ENCODE assay signal across 9 cellular contexts in the genomic region with DNA sequence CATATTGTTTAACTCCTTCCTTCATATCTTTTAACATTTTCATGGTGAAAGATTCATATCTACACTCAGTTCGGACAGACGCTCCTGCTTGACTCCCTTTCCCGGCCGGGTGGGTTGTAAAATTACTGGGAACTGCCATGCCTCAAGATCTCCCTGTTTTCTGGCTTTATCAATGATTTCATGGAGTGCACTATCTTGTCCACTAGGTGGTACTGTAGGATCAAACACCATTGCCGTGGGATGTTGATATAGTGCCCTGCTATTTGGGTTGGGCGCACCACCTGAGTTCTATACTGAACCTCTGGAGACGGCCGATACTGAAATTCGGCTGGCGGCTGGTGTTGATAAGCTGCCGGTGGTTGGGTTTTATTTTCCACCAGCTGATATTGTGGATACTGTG. TPM values are rescaled to one million over a fixed set of nuclear protein-coding genes. Genes with fewer than 3 reads are reported as not detected.
A peak's percentile ranks its signal among the peaks of the same experiment; 100 is the strongest.
DNase-seq lines count a peak whose midpoint lies in the region; ATAC-seq lines count a peak whose summit lies in the region.
"Had no signal": no experiment of that assay in that cellular context is flagged by ENCODE, and none has a peak within 500 bp of the region (broad histone marks: within the 10 kb centered on the region; RNA-seq: fewer than 3 reads in every experiment).

No MANE protein-coding gene starts in this region.

- H3K79me1 ChIP-seq in mesenchymal stem cell (replicated peaks; ENCODE audit: low read length, poor library complexity, severe bottlenecking) = no peaks in the 10 kb centered on the region

- H3K4me2 ChIP-seq in mesenchymal stem cell (ENCODE audit: low read length, poor library complexity, severe bottlenecking) = no peak overlapping the region
- H3K4me2 ChIP-seq: hepatocyte had no signal

- peak overlapping the region in 1 of 5 donors; percentile 48 for H3K4me3 Mint-ChIP-seq in immature natural killer cell

- H3K23ac ChIP-seq in mesenchymal stem cell (ENCODE audit: low read length in 2 of 2) = no peak overlapping the region

- H3K36me3 ChIP-seq in mesenchymal stem cell (ENCODE audit: control insufficient read depth in 1 of 2, insufficient read depth in 2 of 2, low read depth in 1 of 2, low read length in 2 of 2) = no peaks in the 10 kb centered on the region

- no peaks in the 10 kb centered on the region for H3K27me3 ChIP-seq in mesenchymal stem cell (ENCODE audit: control insufficient read depth in 1 of 2, insufficient read depth in 1 of 2, low read length in 2 of 2)
- H3K27me3 ChIP-seq: hepatocyte had no signal

- ATAC-seq in esophagus mucosa (no peak), GM19328 (IDR thresholded peaks at IDR 0.05; ENCODE audit: unreplicated experiment) (no peak)

- H3K9ac ChIP-seq in mesenchymal stem cell (ENCODE audit: low read length) = no peak overlapping the region

- DNase-seq in Caki2 (ENCODE audit: low read depth) (peak; percentile 4), mesenchymal stem cell (peak; percentile 8), NCI-H82 treated with DMSO at 0.1 percent for 48 hours (lab: John Stamatoyannopoulos, UW; ENCODE audit: unreplicated experiment) (no peak), immature natural killer cell (no peak)
- DNase-seq in Jurkat, Clone E6-1 (ENCODE audit: low read depth, low spot score) = peak; percentile 40
- peak; percentile 62 for DNase-seq in activated effector memory CD4-positive, alpha-beta T cell treated with anti-CD3 and anti-CD28 coated beads, Interleukin-2, amount 50 U/mL, for 16 hours

- no peaks in the 10 kb centered on the region for H3K27me3 Mint-ChIP-seq in immature natural killer cell (ENCODE audit: low read depth in 3 of 3)

- no peak overlapping the region for H4K8ac ChIP-seq in mesenchymal stem cell (ENCODE audit: low read length)

- H2BK120ac ChIP-seq in mesenchymal stem cell (ENCODE audit: low read depth, low read length) = no peak overlapping the region

- in situ Hi-C loops in Caki2 (cut with HindIII; ENCODE audit: low pct_unique_long_range_greater_than_20kb, low sequenced_read_pairs) = no loop called here

- no peaks in the 10 kb centered on the region for H3K36me3 Mint-ChIP-seq in immature natural killer cell

- no peaks in the 10 kb centered on the region for H3K4me1 Mint-ChIP-seq in immature natural killer cell

- H3K14ac ChIP-seq in mesenchymal stem cell (ENCODE audit: low read length in 2 of 2) = no peak overlapping the region

- no peak overlapping the region for H4K91ac ChIP-seq in mesenchymal stem cell (ENCODE audit: low read length)

- H3K27ac ChIP-seq in mesenchymal stem cell (ENCODE audit: low read length, poor library complexity, severe bottlenecking) = no peak overlapping the region
- H3K27ac ChIP-seq: hepatocyte had no signal

- no peak overlapping the region for H2AK5ac ChIP-seq in mesenchymal stem cell (ENCODE audit: low read length, severe bottlenecking)

- no peaks in the 10 kb centered on the region for H3K9me3 ChIP-seq in mesenchymal stem cell (ENCODE audit: control insufficient read depth, low read length)

- no peak overlapping the region for H2AFZ ChIP-seq in mesenchymal stem cell (ENCODE audit: low read depth, low read length)
- H2AFZ ChIP-seq: hepatocyte had no signal

- H3K18ac ChIP-seq in mesenchymal stem cell (ENCODE audit: low read depth in 1 of 2, low read length in 2 of 2) = no peak overlapping the region

- no peaks in the 10 kb centered on the region for H3K4me1 ChIP-seq in mesenchymal stem cell (ENCODE audit: control insufficient read depth, insufficient read depth, low read depth, low read length)

- WGBS in mesenchymal stem cell = 15% methylated on average over 11 of the region's 11 CpGs

- H3K9me3 Mint-ChIP-seq in immature natural killer cell = no peaks in the 10 kb centered on the region

- H2BK15ac ChIP-seq in mesenchymal stem cell (ENCODE audit: low read depth, poor library complexity, severe bottlenecking) = no peak overlapping the region

- H2BK5ac ChIP-seq in mesenchymal stem cell (ENCODE audit: low read depth, low read length, poor library complexity, severe bottlenecking) = no peak overlapping the region

- H3K27ac Mint-ChIP-seq in immature natural killer cell = no peak overlapping the region

- no peak overlapping the region for H3K4ac ChIP-seq in mesenchymal stem cell (ENCODE audit: low read depth in 1 of 2, low read length in 2 of 2)

- no peak overlapping the region for H3K4me3 ChIP-seq in Jurkat, Clone E6-1 (ENCODE audit: low read length)
- H3K4me3 ChIP-seq in mesenchymal stem cell (ENCODE audit: insufficient read depth in 1 of 2, low read depth in 1 of 2, low read length in 2 of 2) = no peak overlapping the region
- H3K4me3 ChIP-seq: hepatocyte had no signal

- no peak overlapping the region for H2BK12ac ChIP-seq in mesenchymal stem cell (ENCODE audit: low read length in 2 of 2)

RNA-seq across cellular contexts. Expression of a gene that starts 53.2 kb away (rescaled TPM):
- not detected in 2 replicates for total RNA-seq in Caki2 (2014; rRNA removed; shearing (Covaris generic); ENCODE audit: low replicate concordance)
- polyA plus RNA-seq in Jurkat, Clone E6-1 (2012; ENCODE audit: insufficient read depth, insufficient read length) = not detected
- polyA plus RNA-seq in mesenchymal stem cell (2013, experiment 1 of 2) = not detected
- polyA plus RNA-seq in mesenchymal stem cell (2013, experiment 2 of 2) = not detected
- total RNA-seq in esophagus mucosa = not detected
- polyA plus RNA-seq in immature natural killer cell = not detected
- total RNA-seq: hepatocyte had no signal
- polyA plus RNA-seq: hepatocyte had no signal

RNA-seq across cellular contexts. Expression of a gene that starts 54.2 kb away (rescaled TPM):
- not detected in 2 replicates for total RNA-seq in Caki2 (2014; rRNA removed; shearing (Covaris generic); ENCODE audit: low replicate concordance)
- polyA plus RNA-seq in Jurkat, Clone E6-1 (2012; ENCODE audit: insufficient read depth, insufficient read length) = not detected
- not detected for polyA plus RNA-seq in mesenchymal stem cell (2013, experiment 1 of 2)
- polyA plus RNA-seq in mesenchymal stem cell (2013, experiment 2 of 2) = not detected
- not detected for total RNA-seq in esophagus mucosa
- not detected for polyA plus RNA-seq in immature natural killer cell
- total RNA-seq: hepatocyte had no signal
- polyA plus RNA-seq: hepatocyte had no signal

Comparison
In these comparisons a context has a peak if more than half of its experiments do, and no peak if none do; other contexts are left out.
1. DNase-seq: peak in Caki2 (single experiment), Jurkat, Clone E6-1 (single experiment), activated effector memory CD4-positive, alpha-beta T cell treated with anti-CD3 and anti-CD28 coated beads, Interleukin-2, amount 50 U/mL, for 16 hours (single experiment) and mesenchymal stem cell (single experiment); none in NCI-H82 treated with DMSO at 0.1 percent for 48 hours (single experiment) and immature natural killer cell (0 of 3).